9 cellular contexts compared by ENCODE assay signal in genomic region chr4:38082424-38083374, GRCh38.
A peak's percentile ranks its signal among the peaks of the same experiment; 100 is the strongest.
DNase-seq lines count a peak whose midpoint lies in the region; ATAC-seq and TF ChIP-seq lines count a peak whose summit lies in the region.
"Had no signal": no experiment of that assay in that cellular context is flagged by ENCODE, and none has a peak within 500 bp of the region (broad histone marks: within the 10 kb centered on the region; RNA-seq: fewer than 3 reads in every experiment).

No MANE protein-coding gene starts in this region.

- H3K36me3 ChIP-seq in BJ (ENCODE audit: control insufficient read depth, insufficient read depth, low read length), result no peaks in the 10 kb centered on the region
- peaks cover 73% of the 10 kb centered on the region for H3K36me3 ChIP-seq in neutrophil

- H3K9me3 ChIP-seq in neutrophil, result no peaks in the 10 kb centered on the region

- ATAC-seq in GM19397 (IDR thresholded peaks at IDR 0.05; ENCODE audit: unreplicated experiment) (no peak), GM19324 (IDR thresholded peaks at IDR 0.05; ENCODE audit: low FRiP score, unreplicated experiment) (no peak)

- DNase-seq in BJ (ENCODE audit: low read depth), result peak; percentile 31
- peak; percentile 32 for DNase-seq in RKO (ENCODE audit: low spot score)
- DNase-seq in fibroblast of pulmonary artery (ENCODE audit: low read depth), result peak; percentile 67
- DNase-seq in superior temporal gyrus (ENCODE audit: extremely low spot score), result no peak
- no peak for DNase-seq in NCI-H446 treated with DMSO at 0.1 percent for 48 hours (lab: John Stamatoyannopoulos, UW)
- DNase-seq: Calu3 had no signal

- H3K4me1 ChIP-seq in neutrophil (ENCODE audit: control insufficient read depth in 1 of 2, insufficient read depth in 1 of 2, low read depth in 1 of 2, low read length in 1 of 2), result peaks cover 0 to 5% of the 10 kb centered on the region in 2 experiments

- POLR2A ChIA-PET in BJ (lab: Charles Lee), result no interaction called here

- CTCF ChIA-PET in BJ (lab: Yijun Ruan, JAX), result interaction anchor here (0.9 to 1.4 kb wide), 4 partner anchors 48 to 677 kb away, joined by 3 read pairs; no protein-coding TSS in a partner anchor

- H3K27ac ChIP-seq in neutrophil, result peak overlapping the region; percentile 48

- TF ChIP-seq CTCF in BJ (IDR thresholded peaks at IDR 0.05; ENCODE audit: insufficient read depth, low read depth, low read length), result no peak
- no peak for TF ChIP-seq CTCF in fibroblast of pulmonary artery (IDR thresholded peaks at IDR 0.05; ENCODE audit: low read length, missing control alignments)
- no peak for TF ChIP-seq CTCF in neutrophil (IDR thresholded peaks at IDR 0.05)

- no peaks in the 10 kb centered on the region for H3K27me3 ChIP-seq in BJ (ENCODE audit: control insufficient read depth, insufficient read depth, low read length)
- no peaks in the 10 kb centered on the region for H3K27me3 ChIP-seq in neutrophil

- no peak overlapping the region for H3K4me3 ChIP-seq in BJ (ENCODE audit: low read depth, low read length)
- H3K4me3 ChIP-seq in fibroblast of pulmonary artery (replicated peaks; ENCODE audit: low read depth, low read length), result no peak overlapping the region
- no peak overlapping the region for H3K4me3 ChIP-seq in neutrophil (ENCODE audit: low read depth in 1 of 2, low read length in 1 of 2)

Comparison
In these comparisons a context has a peak if more than half of its experiments do, and no peak if none do; other contexts are left out.
1. DNase-seq: peak in BJ (single experiment), RKO (single experiment) and fibroblast of pulmonary artery (single experiment); none in superior temporal gyrus (single experiment) and NCI-H446 treated with DMSO at 0.1 percent for 48 hours (single experiment).